ENCODE assay signal across 10 cellular contexts in genomic region chr3:147409143-147410121, GRCh38. TPM values are rescaled to one million over a fixed set of nuclear protein-coding genes. Genes with fewer than 3 reads are reported as not detected.
DNase-seq lines count a peak whose midpoint lies in the region; ATAC-seq and TF ChIP-seq lines count a peak whose summit lies in the region.
"Had no signal": no experiment of that assay in that cellular context is flagged by ENCODE, and none has a peak within 500 bp of the region (broad histone marks: within the 10 kb centered on the region; RNA-seq: fewer than 3 reads in every experiment).

Gene ZIC1, plus strand, starts transcription at chr3:147409365. Its CDS starts 748 bp downstream, at chr3:147410113.

- peaks cover 99% of the 10 kb centered on the region for H3K27me3 ChIP-seq in foreskin keratinocyte

- H3K27ac ChIP-seq in foreskin keratinocyte, result no peak within 1 kb of the TSS

- peaks cover 19% of the 10 kb centered on the region for H3K4me1 Mint-ChIP-seq in activated CD4-positive, alpha-beta T cell treated with anti-CD3 and anti-CD28 coated beads, Interleukin-2, amount 10 ng/mL, durations not matched to agents 24 days and 14 days
- H3K4me1 Mint-ChIP-seq in activated naive CD8-positive, alpha-beta T cell (ENCODE audit: low read depth), result peaks cover 46% of the 10 kb centered on the region
- H3K4me1 Mint-ChIP-seq in stimulated activated naive CD8-positive, alpha-beta T cell treated with anti-CD3 and anti-CD28 coated beads, Interleukin-15, amount 100 ng/mL, for 72 hours, result peaks cover 48% of the 10 kb centered on the region

- peaks cover 30% of the 10 kb centered on the region for H3K9me3 Mint-ChIP-seq in activated CD4-positive, alpha-beta T cell treated with anti-CD3 and anti-CD28 coated beads, Interleukin-2, amount 10 ng/mL, durations not matched to agents 24 days and 14 days
- H3K9me3 Mint-ChIP-seq in activated naive CD8-positive, alpha-beta T cell (ENCODE audit: low read depth), result no peaks in the 10 kb centered on the region
- peaks cover 12 to 32% of the 10 kb centered on the region in 2 donors for H3K9me3 Mint-ChIP-seq in stimulated activated naive CD8-positive, alpha-beta T cell treated with anti-CD3 and anti-CD28 coated beads, Interleukin-15, amount 100 ng/mL, for 72 hours

- H3K4me3 Mint-ChIP-seq in activated CD4-positive, alpha-beta T cell treated with anti-CD3 and anti-CD28 coated beads, Interleukin-2, amount 10 ng/mL, durations not matched to agents 24 days and 14 days, result no peak within 1 kb of the TSS
- H3K4me3 Mint-ChIP-seq in activated naive CD8-positive, alpha-beta T cell, result peak within 1 kb of the TSS; percentile 54
- H3K4me3 Mint-ChIP-seq in stimulated activated naive CD8-positive, alpha-beta T cell treated with anti-CD3 and anti-CD28 coated beads, Interleukin-15, amount 100 ng/mL, for 72 hours, result peak within 1 kb of the TSS; percentile 29 to 73

- peaks cover 77% of the 10 kb centered on the region for H3K27me3 Mint-ChIP-seq in activated CD4-positive, alpha-beta T cell treated with anti-CD3 and anti-CD28 coated beads, Interleukin-2, amount 10 ng/mL, durations not matched to agents 24 days and 14 days
- H3K27me3 Mint-ChIP-seq in activated naive CD8-positive, alpha-beta T cell, result peaks cover 54% of the 10 kb centered on the region
- peaks cover 98% of the 10 kb centered on the region for H3K27me3 Mint-ChIP-seq in stimulated activated naive CD8-positive, alpha-beta T cell treated with anti-CD3 and anti-CD28 coated beads, Interleukin-15, amount 100 ng/mL, for 72 hours

- no peak for ATAC-seq in stimulated activated naive CD8-positive, alpha-beta T cell treated with anti-CD3 and anti-CD28 coated beads, Interleukin-15, amount 100 ng/mL, for 72 hours
- ATAC-seq in foreskin keratinocyte, result no peak
- ATAC-seq in GM21825 (IDR thresholded peaks at IDR 0.05; ENCODE audit: unreplicated experiment), result no peak

- H3K27ac Mint-ChIP-seq in activated CD4-positive, alpha-beta T cell treated with anti-CD3 and anti-CD28 coated beads, Interleukin-2, amount 10 ng/mL, durations not matched to agents 24 days and 14 days, result peak within 1 kb of the TSS; percentile 83
- peak within 1 kb of the TSS; percentile 61 for H3K27ac Mint-ChIP-seq in activated naive CD8-positive, alpha-beta T cell
- H3K27ac Mint-ChIP-seq in stimulated activated naive CD8-positive, alpha-beta T cell treated with anti-CD3 and anti-CD28 coated beads, Interleukin-15, amount 100 ng/mL, for 72 hours, result peak within 1 kb of the TSS in 1 of 2 donors; percentile 93

- H3K4me1 ChIP-seq in foreskin keratinocyte, result no peaks in the 10 kb centered on the region

- peak; percentile 54 for DNase-seq in activated CD4-positive, alpha-beta T cell treated with anti-CD3 and anti-CD28 coated beads, Interleukin-2, amount 10 ng/mL, durations not matched to agents 24 days and 14 days
- no peak for DNase-seq in activated CD4-positive, alpha-beta T cell treated with anti-CD3 and anti-CD28 coated beads, Interleukin-2, amount 50 U/mL, for 1 hour
- DNase-seq in islet precursor cell (peak; percentile 75), DMS153 (lab: John Stamatoyannopoulos, UW) (no peak), foreskin keratinocyte (no peak)
- DNase-seq in stimulated activated naive CD8-positive, alpha-beta T cell treated with anti-CD3 and anti-CD28 coated beads, Interleukin-15, amount 100 ng/mL, for 72 hours, result no peak

- intact Hi-C loops in activated CD4-positive, alpha-beta T cell treated with anti-CD3 and anti-CD28 coated beads, Interleukin-2, amount 10 ng/mL, durations not matched to agents 24 days and 14 days (cut with micrococcal nuclease), result no loop called here

- no peak for TF ChIP-seq CTCF in foreskin keratinocyte (conservative IDR thresholded peaks at IDR 0.05)

- H3K36me3 Mint-ChIP-seq in activated CD4-positive, alpha-beta T cell treated with anti-CD3 and anti-CD28 coated beads, Interleukin-2, amount 10 ng/mL, durations not matched to agents 24 days and 14 days (ENCODE audit: low read depth), result peaks cover 21% of the 10 kb centered on the region
- peaks cover 8% of the 10 kb centered on the region for H3K36me3 Mint-ChIP-seq in activated naive CD8-positive, alpha-beta T cell

RNA-seq across cellular contexts. Expression of gene ZIC1, which starts in this region (rescaled TPM):
- total RNA-seq in activated CD4-positive, alpha-beta T cell treated with anti-CD3 and anti-CD28 coated beads, Interleukin-2, amount 10 ng/mL, durations not matched to agents 24 days and 14 days, result not detected in 2 replicates
- not detected in 2 replicates for total RNA-seq in foreskin keratinocyte
- polyA plus RNA-seq in foreskin keratinocyte, result not detected in 2 replicates
- total RNA-seq: epithelial cell of proximal tubule had no signal
- polyA plus RNA-seq: AG04450 had no signal

Comparison
In these comparisons a context has a peak if more than half of its experiments do, and no peak if none do; other contexts are left out.
1. Peak in DNase-seq in activated CD4-positive, alpha-beta T cell treated with anti-CD3 and anti-CD28 coated beads, Interleukin-2, amount 10 ng/mL, durations not matched to agents 24 days and 14 days; RNA of the gene not detected or under 1 TPM.